In genomic region chr17:79587421-79587820, GRCh38 we compare ENCODE assay signal across 9 cellular contexts. TPM values are rescaled to one million over a fixed set of nuclear protein-coding genes. Genes with fewer than 3 reads are reported as not detected.
"Had no signal": no experiment of that assay in that cellular context is flagged by ENCODE, and none has a peak within 500 bp of the region (broad histone marks: within the 10 kb centered on the region; RNA-seq: fewer than 3 reads in every experiment).

No MANE protein-coding gene starts in this region.

- DNase-seq: GM23248, GOT3, H7, HFFc6, KBM-7 had no signal

- H3K27ac Mint-ChIP-seq: HFFc6, IgD-negative memory B cell had no signal

- H3K4me3 Mint-ChIP-seq: HFFc6 had no signal

- ATAC-seq: HCT116 had no signal

- H3K4me3 ChIP-seq: GM23248, HAP-1 had no signal

- H3K27ac ChIP-seq: GM23248 had no signal

- H3K4me1 Mint-ChIP-seq: IgD-negative memory B cell had no signal

- H3K4me1 ChIP-seq: HAP-1 had no signal

- H3K9me3 ChIP-seq: HAP-1 had no signal

- H2AFZ ChIP-seq: GM23248 had no signal

- H3K36me3 ChIP-seq: HAP-1 had no signal

RNA-seq across cellular contexts. Expression of gene RBFOX3, which starts 23.4 kb away (rescaled TPM):
- total RNA-seq: GM23248, HFFc6, HT-29 had no signal
- polyA plus RNA-seq: GM23248, IgD-negative memory B cell had no signal
